ENCODE assay signal across 13 cellular contexts in genomic region chr6:105603779-105604592, GRCh38.
DNase-seq lines count a peak whose midpoint lies in the region; ATAC-seq and TF ChIP-seq lines count a peak whose summit lies in the region.
"Had no signal": no experiment of that assay in that cellular context is flagged by ENCODE, and none has a peak within 500 bp of the region (broad histone marks: within the 10 kb centered on the region; RNA-seq: fewer than 3 reads in every experiment).

No MANE protein-coding gene starts in this region.

- CTCF ChIA-PET in HEK293T (lab: Yijun Ruan, JAX), result interaction anchor here (0.6 kb wide), 1 partner anchor 122 kb away, joined by 5 read pairs; no protein-coding TSS in a partner anchor

- intact Hi-C loops in left lung (cut with DNase I), result no loop called here

- no peaks in the 10 kb centered on the region for H3K27me3 ChIP-seq in left lung

- DNase-seq in HEK293T (ENCODE audit: extremely low spot score) (no peak), cerebellar nuclear complex (lab: John Stamatoyannopoulos, UW) (peak; percentile 71 to 95), left lung (no peak), occipital lobe (lab: John Stamatoyannopoulos, UW) (no peak), NCI-H526 (lab: John Stamatoyannopoulos, UW) (no peak), H4 (ENCODE audit: low spot score) (no peak)
- DNase-seq: activated CD4-positive, alpha-beta T cell treated with anti-CD3 and anti-CD28 coated beads, Interleukin-2, amount 50 U/mL, for 1 hour; COR-L47; MV-4-11; NCI-H82 had no signal

- no peak overlapping the region for H3K27ac ChIP-seq in left lung
- H3K27ac ChIP-seq in temporal lobe (ENCODE audit: low read depth, low read length), result peak overlapping the region; percentile 23

- no peaks in the 10 kb centered on the region for H3K36me3 ChIP-seq in left lung

- ATAC-seq in left lung, result peak; percentile 35
- ATAC-seq in GM21447 (IDR thresholded peaks at IDR 0.05; ENCODE audit: unreplicated experiment), result no peak

- H3K9me3 ChIP-seq in left lung, result no peaks in the 10 kb centered on the region

- peaks cover 0 to 22% of the 10 kb centered on the region in 2 donors for H3K4me1 ChIP-seq in left lung

- H3K4me3 ChIP-seq in left lung, result no peak overlapping the region
- H3K4me3 ChIP-seq: skin epidermis had no signal

- POLR2A ChIA-PET in HEK293T (lab: Yijun Ruan, JAX), result no interaction called here

- no peak for TF ChIP-seq CTCF in left lung (IDR thresholded peaks at IDR 0.05)

TF ChIP-seq in HEK293T, 16 proteins besides CTCF, POLR2A, EP300 and RAD21:
- TF ChIP-seq ZNF384 (IDR thresholded peaks at IDR 0.05), result no peak
- TF ChIP-seq PKNOX1 (IDR thresholded peaks at IDR 0.05), result peak; percentile 94
TF ChIP-seq in HEK293T: peak in this region for 1.

Comparison
In these comparisons a context has a peak if more than half of its experiments do, and no peak if none do; other contexts are left out.
1. DNase-seq: peak in cerebellar nuclear complex (2 of 2); none in HEK293T (single experiment), left lung (0 of 2), occipital lobe (single experiment), NCI-H526 (0 of 2) and H4 (single experiment).